1 cellular context compared by ENCODE assay signal in genomic region chr2:10043256-10043905, GRCh38.
A peak's percentile ranks its signal among the peaks of the same experiment; 100 is the strongest.
TF ChIP-seq lines count a peak whose summit lies in the region.

Gene KLF11, plus strand, starts transcription at chr2:10043550. Its CDS starts 167 bp downstream, at chr2:10043717.

TF ChIP-seq in K562, 482 proteins besides CTCF, POLR2A, EP300 and RAD21 (continued from another document and continues in another):
- no peak for TF ChIP-seq MBD2 (IDR thresholded peaks at IDR 0.05; ENCODE audit: borderline replicate concordance, low read depth)
- no peak for TF ChIP-seq ELK3 (CRISPR knock-in tag; IDR thresholded peaks at IDR 0.05)
- no peak for TF ChIP-seq KDM4B (IDR thresholded peaks at IDR 0.05; ENCODE audit: borderline replicate concordance in 2 of 2, low read depth in 1 of 2)
- TF ChIP-seq FOS (IDR thresholded peaks at IDR 0.05; ENCODE audit: extremely low read depth, insufficient read length), result peak; percentile 74
- no peak for TF ChIP-seq ARID2 (IDR thresholded peaks at IDR 0.05)
- TF ChIP-seq ZNF134 (CRISPR knock-in tag; conservative IDR thresholded peaks at IDR 0.05), result no peak
- no peak for TF ChIP-seq ZEB2 (IDR thresholded peaks at IDR 0.05)
- TF ChIP-seq ZBTB9 (CRISPR knock-in tag; IDR thresholded peaks at IDR 0.05), result peak; percentile 85; the same call in 1 of the 2 replicates
- no peak for TF ChIP-seq YY1 (IDR thresholded peaks at IDR 0.05; ENCODE audit: borderline replicate concordance in 1 of 3, control insufficient read depth in 1 of 3, extremely low read depth in 1 of 3, insufficient read depth in 3 of 3, insufficient read length in 1 of 3, insufficient replicate concordance in 2 of 3, low read depth in 1 of 3, low read length in 2 of 3)
- no peak for TF ChIP-seq ELF2 (CRISPR knock-in tag; IDR thresholded peaks at IDR 0.05)
- TF ChIP-seq ZNF444 (CRISPR knock-in tag; IDR thresholded peaks at IDR 0.05), result no peak
- TF ChIP-seq RBM34 (IDR thresholded peaks at IDR 0.05; ENCODE audit: borderline replicate concordance, insufficient read depth, low read length), result no peak
- TF ChIP-seq NCOA6 (IDR thresholded peaks at IDR 0.05), result no peak
- TF ChIP-seq, protein P1, sequence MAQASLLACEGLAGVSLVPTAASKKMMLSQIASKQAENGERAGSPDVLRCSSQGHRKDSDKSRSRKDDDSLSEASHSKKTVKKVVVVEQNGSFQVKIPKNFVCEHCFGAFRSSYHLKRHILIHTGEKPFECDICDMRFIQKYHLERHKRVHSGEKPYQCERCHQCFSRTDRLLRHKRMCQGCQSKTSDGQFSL (CRISPR knock-in tag; IDR thresholded peaks at IDR 0.05), result no peak
- TF ChIP-seq, protein P1 (tag; IDR thresholded peaks at IDR 0.05), result no peak
- TF ChIP-seq POLR2G (IDR thresholded peaks at IDR 0.05; ENCODE audit: low read depth, low read length), result peak; percentile 85
- no peak; the same call in 1 of the 2 replicates for TF ChIP-seq ZNF766 (CRISPR knock-in tag; conservative IDR thresholded peaks at IDR 0.05)
- TF ChIP-seq ESRRB (CRISPR knock-in tag; IDR thresholded peaks at IDR 0.05; ENCODE audit: borderline replicate concordance), result no peak
- TF ChIP-seq, protein P2, sequence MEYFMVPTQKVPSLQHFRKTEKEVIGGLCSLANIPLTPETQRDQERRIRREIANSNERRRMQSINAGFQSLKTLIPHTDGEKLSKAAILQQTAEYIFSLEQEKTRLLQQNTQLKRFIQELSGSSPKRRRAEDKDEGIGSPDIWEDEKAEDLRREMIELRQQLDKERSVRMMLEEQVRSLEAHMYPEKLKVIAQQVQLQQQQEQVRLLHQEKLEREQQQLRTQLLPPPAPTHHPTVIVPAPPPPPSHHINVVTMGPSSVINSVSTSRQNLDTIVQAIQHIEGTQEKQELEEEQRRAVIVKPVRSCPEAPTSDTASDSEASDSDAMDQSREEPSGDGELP (CRISPR knock-in tag; IDR thresholded peaks at IDR 0.05; ENCODE audit: borderline replicate concordance), result 0 out of 2 replicates have a peak, but pooled peaks have one; percentile 4
- peak; percentile 50; the same call in 1 of the 2 replicates for TF ChIP-seq ARID4B (CRISPR knock-in tag; IDR thresholded peaks at IDR 0.05)
- TF ChIP-seq BRD4 (IDR thresholded peaks at IDR 0.05), result no peak
- TF ChIP-seq ZNF133 (CRISPR knock-in tag; IDR thresholded peaks at IDR 0.05), result no peak
- TF ChIP-seq, protein P3, sequence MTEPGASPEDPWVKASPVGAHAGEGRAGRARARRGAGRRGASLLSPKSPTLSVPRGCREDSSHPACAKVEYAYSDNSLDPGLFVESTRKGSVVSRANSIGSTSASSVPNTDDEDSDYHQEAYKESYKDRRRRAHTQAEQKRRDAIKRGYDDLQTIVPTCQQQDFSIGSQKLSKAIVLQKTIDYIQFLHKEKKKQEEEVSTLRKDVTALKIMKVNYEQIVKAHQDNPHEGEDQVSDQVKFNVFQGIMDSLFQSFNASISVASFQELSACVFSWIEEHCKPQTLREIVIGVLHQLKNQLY (CRISPR knock-in tag; conservative IDR thresholded peaks at IDR 0.05), result peak; percentile 98 to 100
- TF ChIP-seq ZNF592 (IDR thresholded peaks at IDR 0.05), result peak; percentile 4; the same call in 1 of the 2 replicates
- TF ChIP-seq ZNF431 (CRISPR knock-in tag; IDR thresholded peaks at IDR 0.05), result peak; percentile 59; the same call in 1 of the 2 replicates
- TF ChIP-seq ZNF263 (CRISPR knock-in tag; IDR thresholded peaks at IDR 0.05; ENCODE audit: borderline replicate concordance), result peak; percentile 78
- TF ChIP-seq RCOR1 (IDR thresholded peaks at IDR 0.05; ENCODE audit: borderline replicate concordance in 1 of 2, low read depth in 2 of 2, low read length in 2 of 2), result peak in 1 of 2 experiments; percentile 28; a peak in 1 of 4 replicates
- no peak for TF ChIP-seq MCM5 (IDR thresholded peaks at IDR 0.05; ENCODE audit: low read depth)
- no peak for TF ChIP-seq ZNF75A (CRISPR knock-in tag; IDR thresholded peaks at IDR 0.05)
- TF ChIP-seq CHD1 (IDR thresholded peaks at IDR 0.05; ENCODE audit: low read length), result peak; percentile 84
- TF ChIP-seq TEAD1 (CRISPR knock-in tag; IDR thresholded peaks at IDR 0.05), result peak in 1 of 2 experiments; percentile 86; a peak in 1 of 4 replicates
- no peak for TF ChIP-seq FUS (optimal IDR thresholded peaks at IDR 0.05; ENCODE audit: low read depth, low read length)
- no peak for TF ChIP-seq HSF4 (CRISPR knock-in tag; IDR thresholded peaks at IDR 0.05; ENCODE audit: borderline replicate concordance)
- no peak for TF ChIP-seq NR4A1 (CRISPR knock-in tag; IDR thresholded peaks at IDR 0.05)
- peak; percentile 33; the same call in 1 of the 2 replicates for TF ChIP-seq NR4A1 (tag; IDR thresholded peaks at IDR 0.05)
- no peak for TF ChIP-seq DDX20 (tag; IDR thresholded peaks at IDR 0.05; ENCODE audit: low read depth)
- TF ChIP-seq TSC22D4 (tag; IDR thresholded peaks at IDR 0.05), result no peak
- TF ChIP-seq ETV6 (IDR thresholded peaks at IDR 0.05; ENCODE audit: borderline replicate concordance in 1 of 2, low read depth in 2 of 2, low read length in 1 of 2), result no peak
- peak; percentile 93; the same call in 1 of the 2 replicates for TF ChIP-seq ETV6 (CRISPR knock-in tag; IDR thresholded peaks at IDR 0.05; ENCODE audit: borderline replicate concordance)
- no peak; the same call in 1 of the 2 replicates for TF ChIP-seq CREB1 (IDR thresholded peaks at IDR 0.05)
- peak; percentile 42 for TF ChIP-seq CREB1 (CRISPR knock-in tag; IDR thresholded peaks at IDR 0.05)
- no peak for TF ChIP-seq PRMT5 (CRISPR knock-in tag; IDR thresholded peaks at IDR 0.05)
- peak; percentile 97 for TF ChIP-seq RBM25 (IDR thresholded peaks at IDR 0.05; ENCODE audit: low read depth, low read length, severe bottlenecking)
- no peak for TF ChIP-seq TFAM (CRISPR knock-in tag; conservative IDR thresholded peaks at IDR 0.05)
- TF ChIP-seq ZNF121 (CRISPR knock-in tag; conservative IDR thresholded peaks at IDR 0.05), result 0 out of 2 replicates have a peak, but pooled peaks have one; percentile 15
- TF ChIP-seq ATF2 (CRISPR knock-in tag; IDR thresholded peaks at IDR 0.05), result no peak
- no peak for TF ChIP-seq MEF2D (tag; conservative IDR thresholded peaks at IDR 0.05; ENCODE audit: low read depth)
- TF ChIP-seq FOXK1 (CRISPR knock-in tag; IDR thresholded peaks at IDR 0.05; ENCODE audit: borderline replicate concordance), result no peak
- TF ChIP-seq ZNF232 (CRISPR knock-in tag; IDR thresholded peaks at IDR 0.05), result peak; percentile 87; the same call in 1 of the 2 replicates
- TF ChIP-seq GMEB1 (CRISPR knock-in tag; IDR thresholded peaks at IDR 0.05), result 0 out of 2 replicates have a peak, but pooled peaks have one; percentile 7
- TF ChIP-seq HDAC1 (IDR thresholded peaks at IDR 0.05), result 0 out of 4 replicates have a peak, but pooled peaks of 1 of the 2 experiments have one; percentile 28
- TF ChIP-seq ZNF41 (CRISPR knock-in tag; conservative IDR thresholded peaks at IDR 0.05), result no peak
- no peak for TF ChIP-seq GTF2F1 (IDR thresholded peaks at IDR 0.05; ENCODE audit: low read depth, low read length)
- TF ChIP-seq ERF (CRISPR knock-in tag; IDR thresholded peaks at IDR 0.05), result no peak
- no peak for TF ChIP-seq SRSF3 (IDR thresholded peaks at IDR 0.05; ENCODE audit: insufficient read depth, low read length)
- no peak for TF ChIP-seq HNRNPK (IDR thresholded peaks at IDR 0.05; ENCODE audit: low read depth, low read length, poor library complexity, severe bottlenecking)
